Comparison of ENCODE assay signal across 2 cellular contexts in genomic region chr10:123042708-123043408, GRCh38.
TF ChIP-seq lines count a peak whose summit lies in the region.

No MANE protein-coding gene starts in this region.

TF ChIP-seq in HCT116, 20 proteins besides CTCF, POLR2A, EP300 and RAD21:
- no peak for TF ChIP-seq REST (IDR thresholded peaks at IDR 0.05; ENCODE audit: low read depth)
- no peak for TF ChIP-seq EZH2 (IDR thresholded peaks at IDR 0.05)
- TF ChIP-seq FOSL1 (IDR thresholded peaks at IDR 0.05; ENCODE audit: low read depth), result no peak
- no peak for TF ChIP-seq SRF (IDR thresholded peaks at IDR 0.05; ENCODE audit: low read depth)
- TF ChIP-seq SP1 (IDR thresholded peaks at IDR 0.05; ENCODE audit: low read depth), result no peak
- no peak for TF ChIP-seq YY1 (IDR thresholded peaks at IDR 0.05; ENCODE audit: extremely low read depth, insufficient replicate concordance, low read depth, low read length)
- no peak for TF ChIP-seq ZBTB33 (IDR thresholded peaks at IDR 0.05; ENCODE audit: extremely low read depth, insufficient replicate concordance, low read length)
- no peak for TF ChIP-seq ELF1 (IDR thresholded peaks at IDR 0.05; ENCODE audit: borderline replicate concordance, low read depth)
- no peak for TF ChIP-seq ZNF274 (IDR thresholded peaks at IDR 0.05; ENCODE audit: low read depth, low read length)
- no peak for TF ChIP-seq ZFX (IDR thresholded peaks at IDR 0.05)

TF ChIP-seq in GM12878, 131 proteins besides CTCF, POLR2A, EP300 and RAD21:
- TF ChIP-seq BCL11A (IDR thresholded peaks at IDR 0.05; ENCODE audit: low read depth, low read length) (0 out of 2 replicates have a peak, but pooled peaks have one; percentile 6), KLF5 (IDR thresholded peaks at IDR 0.05; ENCODE audit: partially characterized antibody) (no peak), HDAC2 (IDR thresholded peaks at IDR 0.05) (no peak)
